8 cellular contexts compared by ENCODE assay signal in the genomic region with DNA sequence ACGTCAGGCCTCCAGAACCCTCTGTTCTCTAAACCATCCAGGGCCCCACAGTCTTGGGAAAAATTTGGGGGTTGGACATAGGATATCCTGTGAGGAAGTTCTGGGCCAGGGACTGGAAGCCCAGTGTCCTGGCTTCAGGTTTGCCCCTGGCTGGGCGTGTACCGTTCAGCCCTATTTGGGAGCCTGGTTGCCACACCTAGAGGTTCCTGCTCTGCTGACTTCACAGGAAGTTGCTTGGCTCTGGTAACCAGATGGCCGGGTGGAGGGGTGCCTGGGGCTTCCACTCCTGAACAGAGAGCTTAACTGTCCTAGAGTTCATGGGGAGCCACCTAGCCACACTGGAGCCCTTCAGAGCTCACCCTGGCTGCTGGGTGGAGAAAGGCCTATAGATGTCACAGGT. TPM values are rescaled to one million over a fixed set of nuclear protein-coding genes. Genes with fewer than 3 reads are reported as not detected.
DNase-seq lines count a peak whose midpoint lies in the region; ATAC-seq and TF ChIP-seq lines count a peak whose summit lies in the region.

No MANE protein-coding gene starts in this region.

- no peaks in the 10 kb centered on the region for H3K27me3 ChIP-seq in iPS-15b (ENCODE audit: control insufficient read depth, insufficient read depth, low read length)

- no peaks in the 10 kb centered on the region for H3K36me3 ChIP-seq in iPS-15b (ENCODE audit: control insufficient read depth, insufficient read depth, low read length)

- DNase-seq in activated T-cell treated with anti-CD3 and anti-CD28 coated beads, Interleukin-2, amount 50 U/mL, for 24 hours, result peak; percentile 44
- DNase-seq in activated T-cell treated with anti-CD3 and anti-CD28 coated beads, Interleukin-2, amount 50 U/mL, for 1 hour, result no peak
- DNase-seq in activated T-helper 2 cell treated with anti-CD3 and anti-CD28 coated beads, Interferon-gamma antibody, Interleukin-2, Interleukin-4, amounts not matched to agents 10 μg/mL and 5 μg/mL and 100 μg/mL, durations not matched to agents 14 hours and 24 hours and 36 hours (ENCODE audit: low spot score), result no peak
- DNase-seq in stimulated activated naive CD8-positive, alpha-beta T cell treated with anti-CD3 and anti-CD28 coated beads, Interleukin-15, amount 100 ng/mL, for 72 hours, result peak in 1 of 2 donors; percentile 30
- DNase-seq in HEK293T (ENCODE audit: extremely low spot score), result no peak

- H3K27me3 Mint-ChIP-seq in activated T-cell treated with anti-CD3 and anti-CD28 coated beads, Interleukin-2, amount 50 U/mL, for 24 hours, result peaks cover 15% of the 10 kb centered on the region
- H3K27me3 Mint-ChIP-seq in activated T-helper 2 cell treated with anti-CD3 and anti-CD28 coated beads, Interferon-gamma antibody, Interleukin-2, Interleukin-4, amounts not matched to agents 10 μg/mL and 5 μg/mL and 100 μg/mL, durations not matched to agents 14 hours and 24 hours and 36 hours (ENCODE audit: low read depth), result no peaks in the 10 kb centered on the region
- H3K27me3 Mint-ChIP-seq in stimulated activated naive CD8-positive, alpha-beta T cell treated with anti-CD3 and anti-CD28 coated beads, Interleukin-15, amount 100 ng/mL, for 72 hours, result no peaks in the 10 kb centered on the region

- peaks cover 28% of the 10 kb centered on the region for H3K36me3 Mint-ChIP-seq in activated T-cell treated with anti-CD3 and anti-CD28 coated beads, Interleukin-2, amount 50 U/mL, for 24 hours (ENCODE audit: low read depth)
- H3K36me3 Mint-ChIP-seq in activated T-helper 2 cell treated with anti-CD3 and anti-CD28 coated beads, Interferon-gamma antibody, Interleukin-2, Interleukin-4, amounts not matched to agents 10 μg/mL and 5 μg/mL and 100 μg/mL, durations not matched to agents 14 hours and 24 hours and 36 hours (ENCODE audit: low read depth), result peaks cover 28% of the 10 kb centered on the region

- H3K4me3 Mint-ChIP-seq in activated T-cell treated with anti-CD3 and anti-CD28 coated beads, Interleukin-2, amount 50 U/mL, for 24 hours, result peak overlapping the region; percentile 92
- peak overlapping the region; percentile 79 for H3K4me3 Mint-ChIP-seq in activated T-helper 2 cell treated with anti-CD3 and anti-CD28 coated beads, Interferon-gamma antibody, Interleukin-2, Interleukin-4, amounts not matched to agents 10 μg/mL and 5 μg/mL and 100 μg/mL, durations not matched to agents 14 hours and 24 hours and 36 hours (ENCODE audit: low read depth)
- peak overlapping the region; percentile 77 to 89 for H3K4me3 Mint-ChIP-seq in stimulated activated naive CD8-positive, alpha-beta T cell treated with anti-CD3 and anti-CD28 coated beads, Interleukin-15, amount 100 ng/mL, for 72 hours

- peaks cover 14% of the 10 kb centered on the region for H3K4me1 Mint-ChIP-seq in activated T-cell treated with anti-CD3 and anti-CD28 coated beads, Interleukin-2, amount 50 U/mL, for 24 hours (ENCODE audit: low read depth)
- peaks cover 11% of the 10 kb centered on the region for H3K4me1 Mint-ChIP-seq in activated T-helper 2 cell treated with anti-CD3 and anti-CD28 coated beads, Interferon-gamma antibody, Interleukin-2, Interleukin-4, amounts not matched to agents 10 μg/mL and 5 μg/mL and 100 μg/mL, durations not matched to agents 14 hours and 24 hours and 36 hours (ENCODE audit: low read depth)
- peaks cover 36% of the 10 kb centered on the region for H3K4me1 Mint-ChIP-seq in stimulated activated naive CD8-positive, alpha-beta T cell treated with anti-CD3 and anti-CD28 coated beads, Interleukin-15, amount 100 ng/mL, for 72 hours

- POLR2A ChIA-PET in HEK293T (lab: Yijun Ruan, JAX), result interaction anchor here (0.6 to 2.7 kb wide), 22 partner anchors 8 to 135 kb away, joined by 3 to 14 read pairs (median 5); partner anchors contain the start of genes ATP6AP1, FAM50A, IKBKG and PLXNA3

- H3K9me3 ChIP-seq in iPS-15b (ENCODE audit: control insufficient read depth, insufficient read depth, low read length), result peaks cover 4% of the 10 kb centered on the region

- H3K4me1 ChIP-seq in iPS-15b (ENCODE audit: control insufficient read depth, insufficient read depth, low read length), result no peaks in the 10 kb centered on the region

- peak overlapping the region; percentile 66 for H3K4me3 ChIP-seq in iPS-15b (ENCODE audit: low read depth, low read length)

- H3K9me3 Mint-ChIP-seq in activated T-cell treated with anti-CD3 and anti-CD28 coated beads, Interleukin-2, amount 50 U/mL, for 24 hours, result no peaks in the 10 kb centered on the region
- no peaks in the 10 kb centered on the region for H3K9me3 Mint-ChIP-seq in activated T-helper 2 cell treated with anti-CD3 and anti-CD28 coated beads, Interferon-gamma antibody, Interleukin-2, Interleukin-4, amounts not matched to agents 10 μg/mL and 5 μg/mL and 100 μg/mL, durations not matched to agents 14 hours and 24 hours and 36 hours
- no peaks in the 10 kb centered on the region for H3K9me3 Mint-ChIP-seq in stimulated activated naive CD8-positive, alpha-beta T cell treated with anti-CD3 and anti-CD28 coated beads, Interleukin-15, amount 100 ng/mL, for 72 hours

- intact Hi-C loops in activated T-helper 2 cell treated with anti-CD3 and anti-CD28 coated beads, Interferon-gamma antibody, Interleukin-2, Interleukin-4, amounts not matched to agents 10 μg/mL and 5 μg/mL and 100 μg/mL, durations not matched to agents 14 hours and 24 hours and 36 hours (cut with micrococcal nuclease), result loop anchor here (1.0 kb wide), 1 partner anchor 16 kb away; the partner anchor contains the start of gene ATP6AP1

- CTCF ChIA-PET in HEK293T (lab: Yijun Ruan, JAX), result no interaction called here

- peak overlapping the region; percentile 56 for H3K27ac Mint-ChIP-seq in activated T-cell treated with anti-CD3 and anti-CD28 coated beads, Interleukin-2, amount 50 U/mL, for 24 hours
- peak overlapping the region; percentile 74 for H3K27ac Mint-ChIP-seq in activated T-helper 2 cell treated with anti-CD3 and anti-CD28 coated beads, Interferon-gamma antibody, Interleukin-2, Interleukin-4, amounts not matched to agents 10 μg/mL and 5 μg/mL and 100 μg/mL, durations not matched to agents 14 hours and 24 hours and 36 hours
- H3K27ac Mint-ChIP-seq in stimulated activated naive CD8-positive, alpha-beta T cell treated with anti-CD3 and anti-CD28 coated beads, Interleukin-15, amount 100 ng/mL, for 72 hours, result peak overlapping the region; percentile 48 to 86

- H3K9ac ChIP-seq in iPS-15b (ENCODE audit: low read depth, low read length), result no peak overlapping the region

- peak; percentile 58 for ATAC-seq in stimulated activated naive CD8-positive, alpha-beta T cell treated with anti-CD3 and anti-CD28 coated beads, Interleukin-15, amount 100 ng/mL, for 72 hours
- no peak for ATAC-seq in HG02571 (IDR thresholded peaks at IDR 0.05; ENCODE audit: unreplicated experiment)
- ATAC-seq in HG02763 (IDR thresholded peaks at IDR 0.05; ENCODE audit: unreplicated experiment), result no peak

TF ChIP-seq in HEK293T, 16 proteins besides CTCF, POLR2A, EP300 and RAD21:
- TF ChIP-seq L3MBTL2 (conservative IDR thresholded peaks at IDR 0.05) (no peak), ARNT (IDR thresholded peaks at IDR 0.05) (no peak), PKNOX1 (IDR thresholded peaks at IDR 0.05) (no peak), FOXA1 (IDR thresholded peaks at IDR 0.05) (no peak), SP1 (IDR thresholded peaks at IDR 0.05) (no peak), TARDBP (IDR thresholded peaks at IDR 0.05) (no peak), HDGF (IDR thresholded peaks at IDR 0.05; ENCODE audit: borderline replicate concordance) (no peak), ZNF384 (IDR thresholded peaks at IDR 0.05) (no peak), NFRKB (IDR thresholded peaks at IDR 0.05) (no peak), CTBP1 (IDR thresholded peaks at IDR 0.05; ENCODE audit: borderline replicate concordance) (no peak)
TF ChIP-seq in HEK293T: peak in this region for 0.

RNA-seq across cellular contexts. Expression of gene TAFAZZIN, which starts 1.1 kb away (rescaled TPM):
- 77.3 TPM in 2 replicates for total RNA-seq in activated T-helper 2 cell treated with anti-CD3 and anti-CD28 coated beads, Interferon-gamma antibody, Interleukin-2, Interleukin-4, amounts not matched to agents 10 μg/mL and 5 μg/mL and 100 μg/mL, durations not matched to agents 14 hours and 24 hours and 36 hours

RNA-seq across cellular contexts. Expression of gene DNASE1L1, which starts 3.4 kb away (rescaled TPM):
- total RNA-seq in activated T-helper 2 cell treated with anti-CD3 and anti-CD28 coated beads, Interferon-gamma antibody, Interleukin-2, Interleukin-4, amounts not matched to agents 10 μg/mL and 5 μg/mL and 100 μg/mL, durations not matched to agents 14 hours and 24 hours and 36 hours, result 18.1 TPM in 2 replicates

RNA-seq across cellular contexts. Expression of gene RPL10, which starts 14.3 kb away (rescaled TPM):
- 2,692 and 2,787 TPM in 2 replicates for total RNA-seq in activated T-helper 2 cell treated with anti-CD3 and anti-CD28 coated beads, Interferon-gamma antibody, Interleukin-2, Interleukin-4, amounts not matched to agents 10 μg/mL and 5 μg/mL and 100 μg/mL, durations not matched to agents 14 hours and 24 hours and 36 hours

RNA-seq across cellular contexts. Expression of gene ATP6AP1, which starts 16.0 kb away (rescaled TPM):
- 47.4 and 48.9 TPM in 2 replicates for total RNA-seq in activated T-helper 2 cell treated with anti-CD3 and anti-CD28 coated beads, Interferon-gamma antibody, Interleukin-2, Interleukin-4, amounts not matched to agents 10 μg/mL and 5 μg/mL and 100 μg/mL, durations not matched to agents 14 hours and 24 hours and 36 hours

RNA-seq across cellular contexts. Expression of gene GDI1, which starts 24.5 kb away (rescaled TPM):
- total RNA-seq in activated T-helper 2 cell treated with anti-CD3 and anti-CD28 coated beads, Interferon-gamma antibody, Interleukin-2, Interleukin-4, amounts not matched to agents 10 μg/mL and 5 μg/mL and 100 μg/mL, durations not matched to agents 14 hours and 24 hours and 36 hours, result 115 and 117 TPM in 2 replicates
